5 cellular contexts compared by ENCODE assay signal in genomic region chr1:162432977-162433713, GRCh38. TPM values are rescaled to one million over a fixed set of nuclear protein-coding genes. Genes with fewer than 3 reads are reported as not detected.
"Had no signal": no experiment of that assay in that cellular context is flagged by ENCODE, and none has a peak within 500 bp of the region (broad histone marks: within the 10 kb centered on the region; RNA-seq: fewer than 3 reads in every experiment).

No MANE protein-coding gene starts in this region.

RNA-seq across cellular contexts. Expression of gene SH2D1B, which starts 21.2 kb away (rescaled TPM):
- total RNA-seq: HepG2, HT-29 had no signal
- polyA plus RNA-seq: HepG2 had no signal

RNA-seq across cellular contexts. Expression of gene C1orf226, which starts 51.6 kb away (rescaled TPM):
- polyA plus RNA-seq: IgD-negative memory B cell had no signal

RNA-seq across cellular contexts. Expression of gene SPATA46, which starts 56.5 kb away (rescaled TPM):
- total RNA-seq: HepG2, HT-29, HT1080, IMR-90 had no signal
- polyA plus RNA-seq: HepG2, IgD-negative memory B cell, IMR-90 had no signal
